Comparison of ENCODE assay signal across 33 cellular contexts in the genomic region with DNA sequence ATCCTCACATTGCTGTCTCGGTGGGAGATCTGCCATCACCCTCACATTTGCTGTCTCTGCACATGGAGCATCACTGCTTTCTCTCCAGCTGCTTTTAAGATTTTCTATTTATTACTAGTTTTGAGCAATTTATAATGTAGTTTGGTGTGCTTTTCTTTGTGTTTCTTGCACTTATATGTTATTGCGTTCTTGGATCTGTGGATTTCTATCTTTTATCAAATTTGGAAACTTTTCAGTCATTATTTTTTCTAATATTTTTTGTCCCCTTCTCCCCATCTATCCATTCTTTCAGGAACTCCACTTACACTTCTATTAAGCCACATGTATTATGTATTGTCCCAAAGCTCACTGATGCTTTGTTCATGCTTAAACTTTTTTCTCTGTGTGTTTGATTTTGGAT.
"Had no signal": no experiment of that assay in that cellular context is flagged by ENCODE, and none has a peak within 500 bp of the region (broad histone marks: within the 10 kb centered on the region; RNA-seq: fewer than 3 reads in every experiment).

No MANE protein-coding gene starts in this region.

- H3K27ac ChIP-seq: adrenal gland, ascending aorta, body of pancreas, brain microvascular endothelial cell, breast epithelium, cardiac muscle cell had no signal

- ATAC-seq: activated naive CD4-positive, alpha-beta T cell treated with anti-CD3 and anti-CD28 coated beads, Interleukin-2, amount 50 U/mL, for 72 hours; activated naive CD8-positive, alpha-beta T cell treated with anti-CD3 and anti-CD28 coated beads, Interleukin-2, amount 50 U/mL, for 24 hours; activated T-cell treated with anti-CD3 and anti-CD28 coated beads, Interleukin-2, amount 50 U/mL, for 4 hours; activated T-cell treated with anti-CD3 and anti-CD28 coated beads, Interleukin-2, amount 50 U/mL, for 72 hours; activated T-helper 17 cell treated with anti-CD3 and anti-CD28 coated beads, Interleukin-2, amount 50 U/mL, for 72 hours; body of pancreas had no signal

- H3K9me3 ChIP-seq: adrenal gland had no signal

- H3K4me3 ChIP-seq: adrenal gland, ascending aorta, body of pancreas, breast epithelium, cardiac muscle cell had no signal

- H3K4me1 ChIP-seq: adrenal gland, ascending aorta, body of pancreas, breast epithelium had no signal

- DNase-seq: activated effector memory CD4-positive, alpha-beta T cell treated with anti-CD3 and anti-CD28 coated beads, Interleukin-2, amount 50 U/mL, for 16 hours; activated effector memory CD4-positive, alpha-beta T cell treated with Interleukin-2 at 50 U/mL for 16 hours; activated gamma-delta T cell; activated gamma-delta T cell treated with Interleukin-2 at 50 U/mL for 16 hours; activated naive CD4-positive, alpha-beta T cell; activated naive CD4-positive, alpha-beta T cell treated with anti-CD3 and anti-CD28 coated beads for 36 hours; activated naive CD4-positive, alpha-beta T cell treated with anti-CD3 and anti-CD28 coated beads, Interleukin-2, amount 10 ng/mL, durations not matched to agents 7 days and 5 days; activated naive CD4-positive, alpha-beta T cell treated with anti-CD3 and anti-CD28 coated beads, Interleukin-2, amount 50 U/mL, for 16 hours; activated naive CD4-positive, alpha-beta T cell treated with Interleukin-2 at 50 U/mL for 16 hours; activated naive CD8-positive, alpha-beta T cell treated with anti-CD3 and anti-CD28 coated beads for 36 hours; activated naive CD8-positive, alpha-beta T cell treated with anti-CD3 and anti-CD28 coated beads, Interleukin-2, amount 10 ng/mL, durations not matched to agents 7 days and 5 days; activated naive CD8-positive, alpha-beta T cell treated with anti-CD3 and anti-CD28 coated beads, Interleukin-2, amount 50 U/mL, for 24 hours; activated T-cell treated with anti-CD3 and anti-CD28 coated beads for 4 hours; activated T-cell treated with anti-CD3 and anti-CD28 coated beads, Interleukin-2, amount 50 U/mL, for 1 hour; activated T-cell treated with anti-CD3 and anti-CD28 coated beads, Interleukin-2, amount 50 U/mL, for 24 hours; activated T-cell treated with anti-CD3 and anti-CD28 coated beads, Interleukin-2, amount 50 U/mL, for 4 hours; activated T-cell treated with anti-CD3 and anti-CD28 coated beads, Interleukin-2, amount 50 U/mL, for 48 hours; activated T-cell treated with anti-CD3 and anti-CD28 coated beads, Interleukin-2, amount 50 U/mL, for 72 hours; adrenal gland; amniotic stem cell; amygdala; anterior cingulate cortex; brain microvascular endothelial cell; caudate nucleus; central memory CD4-positive, alpha-beta T cell; cerebellar nuclear complex had no signal

- FAIRE-seq: astrocyte had no signal

- H3K27me3 ChIP-seq: adrenal gland, ascending aorta, body of pancreas, brain microvascular endothelial cell, breast epithelium, cardiac muscle cell had no signal

- H3K36me3 ChIP-seq: adrenal gland, ascending aorta, brain microvascular endothelial cell, breast epithelium, cardiac muscle cell had no signal
